ENCODE assay signal across 16 cellular contexts in the genomic region with DNA sequence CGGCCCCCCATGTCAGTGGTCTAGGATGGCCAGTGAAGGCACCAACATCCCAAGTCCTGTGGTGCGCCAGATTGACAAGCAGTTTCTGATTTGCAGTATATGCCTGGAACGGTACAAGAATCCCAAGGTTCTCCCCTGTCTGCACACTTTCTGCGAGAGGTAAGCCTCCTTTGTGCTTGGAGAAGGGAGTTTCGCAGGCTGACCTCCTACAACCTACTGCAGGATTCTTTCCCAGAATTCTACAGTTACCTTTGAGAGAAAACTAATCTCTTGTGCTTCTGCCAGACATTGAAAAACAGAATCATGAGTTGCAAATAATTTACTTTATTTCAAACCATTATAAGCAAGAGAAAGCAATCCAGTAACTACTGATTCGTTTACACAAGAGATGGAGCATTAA.
DNase-seq lines count a peak whose midpoint lies in the region; ATAC-seq and TF ChIP-seq lines count a peak whose summit lies in the region.
"Had no signal": no experiment of that assay in that cellular context is flagged by ENCODE, and none has a peak within 500 bp of the region (broad histone marks: within the 10 kb centered on the region; RNA-seq: fewer than 3 reads in every experiment).

No MANE protein-coding gene starts in this region.

- H3K36me3 ChIP-seq in IMR-90 (ENCODE audit: control insufficient read depth, insufficient read depth, low read length) = peaks cover 5% of the 10 kb centered on the region; the same call in 1 of the 2 replicates
- peaks cover 0 to 12% (median 4%) of the 10 kb centered on the region in 4 donors for H3K36me3 ChIP-seq in esophagus muscularis mucosa
- no peaks in the 10 kb centered on the region for H3K36me3 ChIP-seq in neural progenitor cell

- dilution Hi-C loops in IMR-90 (cut with HindIII; ENCODE audit: low sequenced_read_pairs, unreplicated experiment) = no loop called here

- peak overlapping the region; percentile 92 for H3K27ac ChIP-seq in C4-2B
- H3K27ac ChIP-seq in IMR-90 (ENCODE audit: insufficient read depth, low read length) = no peak overlapping the region
- no peak overlapping the region for H3K27ac ChIP-seq in esophagus muscularis mucosa (replicated peaks in 1 of 4)
- H3K27ac ChIP-seq in neural progenitor cell = peak overlapping the region; percentile 2

- no peaks in the 10 kb centered on the region; the same call in 1 of the 2 replicates for H3K9me1 ChIP-seq in IMR-90 (ENCODE audit: insufficient read depth, low read length)

- H3K18ac ChIP-seq in IMR-90 (ENCODE audit: low read depth, low read length) = no peak overlapping the region

- peaks cover 20% of the 10 kb centered on the region; the same call in 1 of the 2 replicates for H4K20me1 ChIP-seq in IMR-90 (ENCODE audit: insufficient read depth, low read length)
- H4K20me1 ChIP-seq in neural progenitor cell (ENCODE audit: low read depth) = peaks cover 2% of the 10 kb centered on the region

- POLR2A ChIA-PET in IMR-90 (lab: Charles Lee; ENCODE audit: unreplicated experiment) = no interaction called here

- TF ChIP-seq CTCF in C4-2B (conservative IDR thresholded peaks at IDR 0.05) (no peak), IMR-90 (conservative IDR thresholded peaks at IDR 0.05; ENCODE audit: low read depth, low read length) (no peak), esophagus muscularis mucosa (IDR thresholded peaks at IDR 0.05) (no peak), neural progenitor cell (IDR thresholded peaks at IDR 0.05) (no peak)

- H3K27me3 ChIP-seq in IMR-90 (ENCODE audit: control insufficient read depth, insufficient read depth, low read length) (no peaks in the 10 kb centered on the region), esophagus muscularis mucosa (no peaks in the 10 kb centered on the region), neural progenitor cell (no peaks in the 10 kb centered on the region)
- H3K27me3 ChIP-seq: BE2C had no signal

- H2BK20ac ChIP-seq in IMR-90 (ENCODE audit: low read depth, low read length) = no peak overlapping the region

- no TSS peak for BruUV-seq in IMR-90 (replicated peaks; lab: Mats Ljungman, UMichigan)

- no peak overlapping the region for H3K14ac ChIP-seq in IMR-90 (replicated peaks; ENCODE audit: low read depth, low read length)

- H3K9me3 ChIP-seq in IMR-90 (ENCODE audit: control insufficient read depth, insufficient read depth, low read length) (no peaks in the 10 kb centered on the region), esophagus muscularis mucosa (no peaks in the 10 kb centered on the region), neural progenitor cell (ENCODE audit: low read depth) (no peaks in the 10 kb centered on the region)
- H3K9me3 ChIP-seq: BE2C had no signal

- no peak overlapping the region for H3K27ac Mint-ChIP-seq in neural progenitor cell
- H3K27ac Mint-ChIP-seq: CD14-positive monocyte; CD8-positive, alpha-beta T cell had no signal

- H3K79me2 ChIP-seq in neural progenitor cell (ENCODE audit: low read depth) = peaks cover 57% of the 10 kb centered on the region

- H3F3A ChIP-seq in neural progenitor cell (ENCODE audit: low read depth) = no peaks in the 10 kb centered on the region

- CTCF ChIA-PET in IMR-90 (lab: Yijun Ruan, JAX) = no interaction called here

- in situ Hi-C loops in IMR-90 (cut with MboI; ENCODE audit: low sequenced_read_pairs) = no loop called here

- H2BK5ac ChIP-seq in IMR-90 (ENCODE audit: low read depth, low read length, poor library complexity, severe bottlenecking) = no peak overlapping the region

- H2AFZ ChIP-seq in IMR-90 (replicated peaks; ENCODE audit: low read length, poor library complexity) = peak overlapping the region; percentile 19
- no peak overlapping the region for H2AFZ ChIP-seq in neural progenitor cell (replicated peaks)

- 80% methylated on average over 1 of the region's 6 CpGs; no CpG with 5 or more reads in 1 of the 2 experiments for WGBS in IMR-90 (ENCODE audit: extremely low coverage in 2 of 2, insufficient read length in 1 of 2), 2 experiments
- WGBS in esophagus muscularis mucosa = 91% methylated on average over 6 of the region's 6 CpGs

- H3K4ac ChIP-seq in IMR-90 (ENCODE audit: low read depth, low read length) = no peak overlapping the region

- no peak overlapping the region for H4K8ac ChIP-seq in IMR-90 (ENCODE audit: low read depth in 2 of 2, low read length in 2 of 2)

- H2BK120ac ChIP-seq in IMR-90 (ENCODE audit: low read depth, low read length) = no peak overlapping the region

- H2BK15ac ChIP-seq in IMR-90 (ENCODE audit: low read depth, low read length) = no peak overlapping the region

- no peak for TF ChIP-seq RAD21 in IMR-90 (IDR thresholded peaks at IDR 0.05; ENCODE audit: low read length)

- peaks cover 0 to 30% of the 10 kb centered on the region in 2 experiments; a peak in 3 of 4 replicates for H3K79me1 ChIP-seq in IMR-90 (ENCODE audit: low read depth in 1 of 2, low read length in 2 of 2)

- no peak overlapping the region for H3K23ac ChIP-seq in IMR-90 (ENCODE audit: low read depth, low read length)

- no peak overlapping the region for H2AK5ac ChIP-seq in IMR-90 (ENCODE audit: low read depth, low read length)

- no peaks in the 10 kb centered on the region for H3K9me3 Mint-ChIP-seq in neural progenitor cell
- H3K9me3 Mint-ChIP-seq: CD8-positive, alpha-beta T cell had no signal

- H3K4me2 ChIP-seq in IMR-90 (ENCODE audit: low read depth, low read length) = no peak overlapping the region
- no peak overlapping the region for H3K4me2 ChIP-seq in neural progenitor cell

- H3K4me3 ChIP-seq in IMR-90 (ENCODE audit: insufficient read depth, low read depth, low read length) (no peak overlapping the region), esophagus muscularis mucosa (no peak overlapping the region), neural progenitor cell (no peak overlapping the region)
- H3K4me3 ChIP-seq: K562 had no signal

- TF ChIP-seq POLR2A in IMR-90 (IDR thresholded peaks at IDR 0.05; ENCODE audit: low read depth, low read length) (no peak), esophagus muscularis mucosa (IDR thresholded peaks at IDR 0.05; ENCODE audit: low read depth) (no peak)

- no peak overlapping the region for H4K91ac ChIP-seq in IMR-90 (ENCODE audit: insufficient read depth, low read depth, low read length)

- H3K56ac ChIP-seq in IMR-90 (ENCODE audit: extremely low read depth, insufficient read depth, low read length) = no peak overlapping the region

- no peak for TF ChIP-seq EP300 in esophagus muscularis mucosa (IDR thresholded peaks at IDR 0.05)

- peaks cover 42% of the 10 kb centered on the region for H3K36me3 Mint-ChIP-seq in neural progenitor cell
- H3K36me3 Mint-ChIP-seq: CD14-positive monocyte; CD8-positive, alpha-beta T cell had no signal

- no peak for DNase-seq in IMR-90
- DNase-seq in esophagus muscularis mucosa (ENCODE audit: extremely low spot score) = peak; percentile 86
- no peak for DNase-seq in neural progenitor cell (ENCODE audit: low spot score)
- DNase-seq in D341Med (ENCODE audit: low spot score) = no peak
- no peak for DNase-seq in nucleus accumbens (lab: John Stamatoyannopoulos, UW)
- DNase-seq in AG08396 (ENCODE audit: low spot score) = no peak
- DNase-seq: BE2C; CD8-positive, alpha-beta T cell; COR-L47; DND-41; GDM1 had no signal

- intact Hi-C loops in IMR-90 (cut with micrococcal nuclease) = no loop called here
- intact Hi-C loops in esophagus muscularis mucosa (cut with DNase I) = no loop called here

- no peak overlapping the region for H2AK9ac ChIP-seq in IMR-90 (replicated peaks; ENCODE audit: low read depth, low read length, poor library complexity)

- H3K9ac ChIP-seq in IMR-90 (ENCODE audit: low read depth, low read length) (no peak overlapping the region), neural progenitor cell (no peak overlapping the region)

- H3K4me3 Mint-ChIP-seq in neural progenitor cell = no peak overlapping the region
- H3K4me3 Mint-ChIP-seq: CD14-positive monocyte; CD8-positive, alpha-beta T cell had no signal

- peaks cover 2% of the 10 kb centered on the region for H3K27me3 Mint-ChIP-seq in neural progenitor cell (ENCODE audit: insufficient read depth, low read depth)

- ATAC-seq in IMR-90 (ENCODE audit: low read depth) (no peak), GM19452 (IDR thresholded peaks at IDR 0.05; ENCODE audit: unreplicated experiment) (no peak)
- ATAC-seq: CD8-positive, alpha-beta T cell; HCT116; K562 had no signal

- H3K4me1 Mint-ChIP-seq in neural progenitor cell = peaks cover 40% of the 10 kb centered on the region

- no peak overlapping the region for H4K5ac ChIP-seq in IMR-90 (ENCODE audit: low read depth, low read length)

- peaks cover 5% of the 10 kb centered on the region for H3K4me1 ChIP-seq in IMR-90 (ENCODE audit: control insufficient read depth, insufficient read depth, low read length)
- H3K4me1 ChIP-seq in esophagus muscularis mucosa = peaks cover 5 to 43% (median 24%) of the 10 kb centered on the region in 4 donors
- no peaks in the 10 kb centered on the region for H3K4me1 ChIP-seq in neural progenitor cell
- H3K4me1 ChIP-seq: BE2C had no signal

TF ChIP-seq in IMR-90, 13 proteins besides CTCF, POLR2A, EP300 and RAD21:
- no peak for TF ChIP-seq NFE2L2 (IDR thresholded peaks at IDR 0.05; ENCODE audit: low read depth, low read length)

Comparison
In these comparisons a context has a peak if more than half of its experiments do, and no peak if none do; other contexts are left out.
1. H3K27ac ChIP-seq: peak in C4-2B (single experiment) and neural progenitor cell (single experiment); none in IMR-90 (single experiment) and esophagus muscularis mucosa (0 of 4).